In genomic region chr2:167572895-167573294, GRCh38 we compare ENCODE assay signal across 8 cellular contexts.
"Had no signal": no experiment of that assay in that cellular context is flagged by ENCODE, and none has a peak within 500 bp of the region (broad histone marks: within the 10 kb centered on the region; RNA-seq: fewer than 3 reads in every experiment).

No MANE protein-coding gene starts in this region.

- ATAC-seq: GM23338, HCT116, HepG2 had no signal

- H3K27ac Mint-ChIP-seq: GM23338, HFFc6, IgD-negative memory B cell had no signal

- DNase-seq: H7, HFFc6 had no signal

- H3K27me3 Mint-ChIP-seq: IgD-negative memory B cell had no signal

- H3K9me3 ChIP-seq: HAP-1 had no signal

- H3K36me3 Mint-ChIP-seq: IgD-negative memory B cell had no signal

- H3K9me3 Mint-ChIP-seq: GM23338, IgD-negative memory B cell had no signal

- H3K4me1 Mint-ChIP-seq: IgD-negative memory B cell had no signal

- H3K4me3 ChIP-seq: GM23338, HAP-1 had no signal

- H3K4me3 Mint-ChIP-seq: GM23338, HFFc6, IgD-negative memory B cell had no signal

- H3K27ac ChIP-seq: HL-60 had no signal

- H3K36me3 ChIP-seq: HAP-1 had no signal

- H3K4me2 ChIP-seq: GM23338 had no signal

- H2AFZ ChIP-seq: GM23338 had no signal
